In the genomic region with DNA sequence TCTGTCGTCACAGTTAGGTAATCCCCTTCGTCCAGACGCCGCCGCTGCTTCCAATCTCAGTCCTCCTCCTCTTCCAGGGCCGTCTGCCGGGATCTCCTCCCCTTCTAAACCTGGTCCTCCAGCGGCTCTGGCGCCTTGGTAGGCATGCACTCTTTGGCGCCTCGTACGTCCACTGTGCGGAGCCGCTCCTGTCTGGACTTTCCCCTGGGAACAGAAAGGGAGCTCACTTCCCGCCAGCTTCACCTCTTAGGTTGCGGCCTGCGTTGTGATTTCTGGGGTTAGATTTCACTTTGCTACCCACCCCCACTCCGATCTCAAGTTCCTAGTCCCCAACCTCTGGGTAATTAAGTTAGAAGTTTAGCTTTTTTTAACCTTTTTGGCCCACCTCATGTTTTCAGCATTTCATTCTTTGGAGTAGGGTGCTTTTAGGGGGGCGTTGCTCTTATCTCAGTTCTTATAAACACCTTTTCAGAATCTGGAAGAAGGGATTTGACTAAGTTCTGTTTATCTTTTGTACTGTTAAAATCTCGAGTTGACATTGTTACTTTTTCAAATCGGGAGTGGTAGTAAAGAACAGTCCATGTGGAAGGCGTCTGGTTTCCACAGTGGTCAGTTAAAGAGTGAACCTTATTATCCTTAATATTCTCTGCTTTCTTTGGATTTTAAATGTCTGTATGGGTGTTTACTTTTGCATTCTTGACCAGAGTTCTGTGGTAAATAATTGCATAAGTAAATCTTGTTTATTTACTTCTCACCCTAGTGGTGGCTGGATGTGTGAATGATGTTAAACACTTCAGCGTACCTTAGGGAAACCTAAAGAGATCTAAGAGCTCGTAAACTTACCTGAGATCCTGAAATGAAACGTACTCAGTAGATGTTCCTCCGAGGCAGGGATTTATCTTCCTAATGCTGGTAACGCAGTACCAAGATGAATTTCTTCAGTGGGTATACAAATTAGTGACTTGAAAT, we compare ENCODE assay signal across 1 cellular context.
A peak's percentile ranks its signal among the peaks of the same experiment; 100 is the strongest.
TF ChIP-seq lines count a peak whose summit lies in the region.

No MANE protein-coding gene starts in this region.

TF ChIP-seq in K562, 482 proteins besides CTCF, POLR2A, EP300 and RAD21 (continued from another document and continues in another):
- TF ChIP-seq BCL6 (CRISPR knock-in tag; IDR thresholded peaks at IDR 0.05) (no peak), SIRT6 (IDR thresholded peaks at IDR 0.05; ENCODE audit: low read depth, low read length) (no peak), HMG20A (CRISPR knock-in tag; conservative IDR thresholded peaks at IDR 0.05) (no peak), HOXB6 (CRISPR knock-in tag; IDR thresholded peaks at IDR 0.05; ENCODE audit: borderline replicate concordance) (no peak), NR2C2 (CRISPR knock-in tag; IDR thresholded peaks at IDR 0.05) (no peak), NR2C2 (tag; IDR thresholded peaks at IDR 0.05) (peak; percentile 41), HDAC1 (IDR thresholded peaks at IDR 0.05) (peak in 1 of 2 experiments; percentile 49; a peak in 1 of 4 replicates), ZNF124 (CRISPR knock-in tag; IDR thresholded peaks at IDR 0.05) (no peak), ZNF785 (CRISPR knock-in tag; IDR thresholded peaks at IDR 0.05) (no peak), CBX1 (IDR thresholded peaks at IDR 0.05; ENCODE audit: low read depth) (no peak), CAMTA2 (CRISPR knock-in tag; conservative IDR thresholded peaks at IDR 0.05) (no peak), CBFA2T2 (conservative IDR thresholded peaks at IDR 0.05) (0 out of 2 replicates have a peak, but pooled peaks have one; percentile 14), ZBTB8A (IDR thresholded peaks at IDR 0.05; ENCODE audit: partially characterized antibody) (no peak), CCNT2 (IDR thresholded peaks at IDR 0.05; ENCODE audit: borderline replicate concordance, extremely low read depth, insufficient read length, low read depth, low read length) (no peak), FOXK2 (conservative IDR thresholded peaks at IDR 0.05 in 1 of 2, IDR thresholded peaks at IDR 0.05 in 1 of 2; ENCODE audit: low read depth in 2 of 2) (peak; percentile 37 to 44; a peak in 2 of 4 replicates), HMGXB4 (CRISPR knock-in tag; IDR thresholded peaks at IDR 0.05) (no peak), CEBPB (tag; IDR thresholded peaks at IDR 0.05) (no peak), FOXJ2 (tag; IDR thresholded peaks at IDR 0.05) (no peak), ARHGAP35 (IDR thresholded peaks at IDR 0.05; ENCODE audit: partially characterized antibody) (no peak), SNIP1 (IDR thresholded peaks at IDR 0.05; ENCODE audit: low read depth) (no peak), GABPB2 (CRISPR knock-in tag; conservative IDR thresholded peaks at IDR 0.05) (no peak), NONO (IDR thresholded peaks at IDR 0.05; ENCODE audit: low read depth in 2 of 2, low read length in 1 of 2) (no peak), ZNF232 (CRISPR knock-in tag; IDR thresholded peaks at IDR 0.05) (no peak), MTA3 (IDR thresholded peaks at IDR 0.05; ENCODE audit: borderline replicate concordance) (no peak), ARID3B (CRISPR knock-in tag; IDR thresholded peaks at IDR 0.05; ENCODE audit: borderline replicate concordance) (no peak), HDAC2 (IDR thresholded peaks at IDR 0.05) (peak; percentile 68), KLF16 (IDR thresholded peaks at IDR 0.05) (no peak), NCOA2 (IDR thresholded peaks at IDR 0.05; ENCODE audit: partially characterized antibody in 2 of 2) (no peak), MED1 (CRISPR knock-in tag; IDR thresholded peaks at IDR 0.05; ENCODE audit: borderline replicate concordance) (no peak), NCOA1 (IDR thresholded peaks at IDR 0.05; ENCODE audit: low read depth) (no peak; the same call in 1 of the 2 replicates), ZNF175 (CRISPR knock-in tag; IDR thresholded peaks at IDR 0.05; ENCODE audit: low read depth) (no peak), SMAD2 (IDR thresholded peaks at IDR 0.05; ENCODE audit: low read depth, low read length) (no peak), IRF1 (CRISPR knock-in tag; IDR thresholded peaks at IDR 0.05; ENCODE audit: borderline replicate concordance) (no peak), ZNF347 (CRISPR knock-in tag; IDR thresholded peaks at IDR 0.05; ENCODE audit: low read depth) (no peak), ZC3H8 (IDR thresholded peaks at IDR 0.05) (no peak), POLR3G (IDR thresholded peaks at IDR 0.05; ENCODE audit: extremely low read depth, insufficient read length, insufficient replicate concordance) (no peak), MEF2D (tag; conservative IDR thresholded peaks at IDR 0.05; ENCODE audit: low read depth) (no peak), MCM3 (IDR thresholded peaks at IDR 0.05) (no peak), POLR2B (IDR thresholded peaks at IDR 0.05; ENCODE audit: low read depth, partially characterized antibody) (no peak), ZNF76 (CRISPR knock-in tag; IDR thresholded peaks at IDR 0.05; ENCODE audit: borderline replicate concordance) (no peak), ADNP (tag; IDR thresholded peaks at IDR 0.05) (no peak), TCF15 (CRISPR knock-in tag; IDR thresholded peaks at IDR 0.05) (no peak)
- TF ChIP-seq, protein P1, sequence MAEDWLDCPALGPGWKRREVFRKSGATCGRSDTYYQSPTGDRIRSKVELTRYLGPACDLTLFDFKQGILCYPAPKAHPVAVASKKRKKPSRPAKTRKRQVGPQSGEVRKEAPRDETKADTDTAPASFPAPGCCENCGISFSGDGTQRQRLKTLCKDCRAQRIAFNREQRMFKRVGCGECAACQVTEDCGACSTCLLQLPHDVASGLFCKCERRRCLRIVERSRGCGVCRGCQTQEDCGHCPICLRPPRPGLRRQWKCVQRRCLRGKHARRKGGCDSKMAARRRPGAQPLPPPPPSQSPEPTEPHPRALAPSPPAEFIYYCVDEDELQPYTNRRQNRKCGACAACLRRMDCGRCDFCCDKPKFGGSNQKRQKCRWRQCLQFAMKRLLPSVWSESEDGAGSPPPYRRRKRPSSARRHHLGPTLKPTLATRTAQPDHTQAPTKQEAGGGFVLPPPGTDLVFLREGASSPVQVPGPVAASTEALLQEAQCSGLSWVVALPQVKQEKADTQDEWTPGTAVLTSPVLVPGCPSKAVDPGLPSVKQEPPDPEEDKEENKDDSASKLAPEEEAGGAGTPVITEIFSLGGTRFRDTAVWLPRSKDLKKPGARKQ (CRISPR knock-in tag; IDR thresholded peaks at IDR 0.05) = no peak
- TF ChIP-seq, protein P2, sequence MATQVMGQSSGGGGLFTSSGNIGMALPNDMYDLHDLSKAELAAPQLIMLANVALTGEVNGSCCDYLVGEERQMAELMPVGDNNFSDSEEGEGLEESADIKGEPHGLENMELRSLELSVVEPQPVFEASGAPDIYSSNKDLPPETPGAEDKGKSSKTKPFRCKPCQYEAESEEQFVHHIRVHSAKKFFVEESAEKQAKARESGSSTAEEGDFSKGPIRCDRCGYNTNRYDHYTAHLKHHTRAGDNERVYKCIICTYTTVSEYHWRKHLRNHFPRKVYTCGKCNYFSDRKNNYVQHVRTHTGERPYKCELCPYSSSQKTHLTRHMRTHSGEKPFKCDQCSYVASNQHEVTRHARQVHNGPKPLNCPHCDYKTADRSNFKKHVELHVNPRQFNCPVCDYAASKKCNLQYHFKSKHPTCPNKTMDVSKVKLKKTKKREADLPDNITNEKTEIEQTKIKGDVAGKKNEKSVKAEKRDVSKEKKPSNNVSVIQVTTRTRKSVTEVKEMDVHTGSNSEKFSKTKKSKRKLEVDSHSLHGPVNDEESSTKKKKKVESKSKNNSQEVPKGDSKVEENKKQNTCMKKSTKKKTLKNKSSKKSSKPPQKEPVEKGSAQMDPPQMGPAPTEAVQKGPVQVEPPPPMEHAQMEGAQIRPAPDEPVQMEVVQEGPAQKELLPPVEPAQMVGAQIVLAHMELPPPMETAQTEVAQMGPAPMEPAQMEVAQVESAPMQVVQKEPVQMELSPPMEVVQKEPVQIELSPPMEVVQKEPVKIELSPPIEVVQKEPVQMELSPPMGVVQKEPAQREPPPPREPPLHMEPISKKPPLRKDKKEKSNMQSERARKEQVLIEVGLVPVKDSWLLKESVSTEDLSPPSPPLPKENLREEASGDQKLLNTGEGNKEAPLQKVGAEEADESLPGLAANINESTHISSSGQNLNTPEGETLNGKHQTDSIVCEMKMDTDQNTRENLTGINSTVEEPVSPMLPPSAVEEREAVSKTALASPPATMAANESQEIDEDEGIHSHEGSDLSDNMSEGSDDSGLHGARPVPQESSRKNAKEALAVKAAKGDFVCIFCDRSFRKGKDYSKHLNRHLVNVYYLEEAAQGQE (CRISPR knock-in tag; IDR thresholded peaks at IDR 0.05; ENCODE audit: low read depth) = no peak
- TF ChIP-seq, protein P3, sequence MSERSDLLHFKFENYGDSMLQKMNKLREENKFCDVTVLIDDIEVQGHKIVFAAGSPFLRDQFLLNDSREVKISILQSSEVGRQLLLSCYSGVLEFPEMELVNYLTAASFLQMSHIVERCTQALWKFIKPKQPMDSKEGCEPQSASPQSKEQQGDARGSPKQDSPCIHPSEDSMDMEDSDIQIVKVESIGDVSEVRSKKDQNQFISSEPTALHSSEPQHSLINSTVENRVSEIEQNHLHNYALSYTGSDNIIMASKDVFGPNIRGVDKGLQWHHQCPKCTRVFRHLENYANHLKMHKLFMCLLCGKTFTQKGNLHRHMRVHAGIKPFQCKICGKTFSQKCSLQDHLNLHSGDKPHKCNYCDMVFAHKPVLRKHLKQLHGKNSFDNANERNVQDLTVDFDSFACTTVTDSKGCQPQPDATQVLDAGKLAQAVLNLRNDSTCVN (CRISPR knock-in tag; IDR thresholded peaks at IDR 0.05) = no peak
- TF ChIP-seq, protein P4, sequence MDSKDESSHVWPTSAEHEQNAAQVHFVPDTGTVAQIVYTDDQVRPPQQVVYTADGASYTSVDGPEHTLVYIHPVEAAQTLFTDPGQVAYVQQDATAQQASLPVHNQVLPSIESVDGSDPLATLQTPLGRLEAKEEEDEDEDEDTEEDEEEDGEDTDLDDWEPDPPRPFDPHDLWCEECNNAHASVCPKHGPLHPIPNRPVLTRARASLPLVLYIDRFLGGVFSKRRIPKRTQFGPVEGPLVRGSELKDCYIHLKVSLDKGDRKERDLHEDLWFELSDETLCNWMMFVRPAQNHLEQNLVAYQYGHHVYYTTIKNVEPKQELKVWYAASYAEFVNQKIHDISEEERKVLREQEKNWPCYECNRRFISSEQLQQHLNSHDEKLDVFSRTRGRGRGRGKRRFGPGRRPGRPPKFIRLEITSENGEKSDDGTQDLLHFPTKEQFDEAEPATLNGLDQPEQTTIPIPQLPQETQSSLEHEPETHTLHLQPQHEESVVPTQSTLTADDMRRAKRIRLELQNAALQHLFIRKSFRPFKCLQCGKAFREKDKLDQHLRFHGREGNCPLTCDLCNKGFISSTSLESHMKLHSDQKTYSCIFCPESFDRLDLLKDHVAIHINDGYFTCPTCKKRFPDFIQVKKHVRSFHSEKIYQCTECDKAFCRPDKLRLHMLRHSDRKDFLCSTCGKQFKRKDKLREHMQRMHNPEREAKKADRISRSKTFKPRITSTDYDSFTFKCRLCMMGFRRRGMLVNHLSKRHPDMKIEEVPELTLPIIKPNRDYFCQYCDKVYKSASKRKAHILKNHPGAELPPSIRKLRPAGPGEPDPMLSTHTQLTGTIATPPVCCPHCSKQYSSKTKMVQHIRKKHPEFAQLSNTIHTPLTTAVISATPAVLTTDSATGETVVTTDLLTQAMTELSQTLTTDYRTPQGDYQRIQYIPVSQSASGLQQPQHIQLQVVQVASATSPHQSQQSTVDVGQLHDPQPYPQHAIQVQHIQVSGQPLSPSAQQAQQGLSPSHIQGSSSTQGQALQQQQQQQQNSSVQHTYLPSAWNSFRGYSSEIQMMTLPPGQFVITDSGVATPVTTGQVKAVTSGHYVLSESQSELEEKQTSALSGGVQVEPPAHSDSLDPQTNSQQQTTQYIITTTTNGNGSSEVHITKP (IDR thresholded peaks at IDR 0.05; ENCODE audit: partially characterized antibody) = no peak
- TF ChIP-seq, protein P5, sequence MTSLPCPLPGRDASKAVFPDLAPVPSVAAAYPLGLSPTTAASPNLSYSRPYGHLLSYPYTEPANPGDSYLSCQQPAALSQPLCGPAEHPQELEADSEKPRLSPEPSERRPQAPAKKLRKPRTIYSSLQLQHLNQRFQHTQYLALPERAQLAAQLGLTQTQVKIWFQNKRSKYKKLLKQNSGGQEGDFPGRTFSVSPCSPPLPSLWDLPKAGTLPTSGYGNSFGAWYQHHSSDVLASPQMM (CRISPR knock-in tag; IDR thresholded peaks at IDR 0.05) = no peak
